Comparison of ENCODE assay signal across 1 cellular context in the genomic region with DNA sequence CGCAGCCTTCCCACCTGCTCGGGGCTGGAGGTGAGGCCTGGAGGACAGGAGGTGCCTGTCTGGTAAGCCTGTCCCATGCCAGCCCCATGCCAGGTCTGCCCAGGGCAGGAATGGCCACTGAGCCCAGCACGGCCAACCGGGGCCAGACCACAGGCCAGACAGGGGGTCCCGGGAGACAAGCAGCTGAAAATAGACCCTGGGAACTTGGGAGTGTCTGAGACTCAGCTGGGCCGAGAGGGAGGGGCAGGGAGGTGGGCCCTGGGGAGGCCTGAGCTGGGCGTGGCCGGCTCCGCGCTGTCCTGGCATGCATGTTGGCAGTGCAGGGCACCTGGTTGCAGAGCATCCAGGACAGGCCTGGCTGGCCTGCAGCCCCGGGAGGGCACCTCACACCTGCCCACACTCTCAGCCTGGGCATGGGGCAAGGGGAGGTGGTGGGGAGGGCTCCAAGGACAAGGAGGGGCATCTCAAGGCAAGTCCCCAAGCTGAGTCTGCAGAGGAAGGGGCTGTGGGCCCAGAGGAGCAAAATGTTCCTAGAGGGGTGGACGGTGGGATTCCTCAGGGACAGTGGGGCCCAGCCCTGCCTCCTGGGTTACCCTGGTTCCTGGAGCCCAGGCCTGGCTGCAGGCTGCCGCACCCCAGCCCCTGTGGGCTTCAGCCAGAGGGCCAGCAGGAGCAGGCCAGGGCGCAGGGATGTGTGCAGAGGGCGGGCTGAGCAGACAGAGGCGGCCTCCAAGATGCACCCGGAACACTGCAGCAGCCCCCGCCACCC.
TF ChIP-seq lines count a peak whose summit lies in the region.

No MANE protein-coding gene starts in this region.

TF ChIP-seq in K562, 482 proteins besides CTCF, POLR2A, EP300 and RAD21:
- TF ChIP-seq POLR2G (IDR thresholded peaks at IDR 0.05; ENCODE audit: low read depth, low read length) (0 out of 2 replicates have a peak, but pooled peaks have one; percentile 8), PHF20 (IDR thresholded peaks at IDR 0.05; ENCODE audit: partially characterized antibody) (no peak)
TF ChIP-seq in K562: peak in this region for 1.
